ENCODE assay signal across 1 cellular context in the genomic region with DNA sequence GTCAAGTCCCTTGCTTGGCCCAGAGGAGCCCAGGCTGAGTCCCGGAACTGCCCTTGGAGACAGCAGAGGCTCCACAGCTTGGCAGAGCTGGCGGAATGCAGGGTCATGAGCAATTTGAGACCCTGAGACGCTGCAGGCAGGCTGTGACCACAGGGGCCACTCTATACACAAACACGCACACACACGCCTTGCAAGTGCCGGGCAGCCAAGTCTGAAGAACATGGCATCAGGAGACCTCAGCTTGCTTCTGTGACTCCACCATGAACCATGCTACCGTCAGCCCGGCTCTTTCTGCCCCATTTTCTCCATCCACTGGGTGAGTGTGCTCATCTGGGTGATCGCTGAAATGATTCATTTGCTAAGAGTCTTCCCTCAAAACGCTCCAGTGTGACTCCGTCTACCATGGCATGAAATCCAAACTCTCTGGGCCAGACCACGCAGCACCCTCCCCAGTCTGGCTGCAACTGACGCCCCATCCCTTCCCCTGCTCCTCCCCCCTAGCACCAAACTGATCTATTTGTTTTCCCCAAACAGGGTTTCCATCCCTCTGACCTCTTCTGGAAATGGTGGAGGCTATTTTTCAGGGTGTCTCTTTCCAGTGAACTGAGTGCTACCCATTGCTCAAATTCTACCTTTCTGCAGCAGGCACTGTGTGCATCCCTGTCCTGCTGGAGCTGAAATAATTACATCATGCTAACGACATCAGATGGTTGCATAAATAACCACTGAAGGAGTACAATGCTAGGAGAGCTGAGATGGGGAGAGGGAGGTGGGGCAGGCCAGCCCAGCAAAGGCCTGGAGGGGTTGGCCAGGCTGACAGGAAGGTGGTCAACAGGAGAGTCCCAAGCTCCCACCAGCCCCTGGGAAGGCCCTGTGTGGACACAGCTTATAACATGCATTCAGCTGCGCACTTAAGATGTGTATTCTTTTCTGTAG.
TF ChIP-seq lines count a peak whose summit lies in the region.

No MANE protein-coding gene starts in this region.

TF ChIP-seq in GM23338, 12 proteins besides CTCF, POLR2A, EP300 and RAD21:
- no peak for TF ChIP-seq NANOG (IDR thresholded peaks at IDR 0.05; ENCODE audit: borderline replicate concordance)
- no peak for TF ChIP-seq ZNF114 (CRISPR knock-in tag; IDR thresholded peaks at IDR 0.05)
- TF ChIP-seq CREB1 (CRISPR knock-in tag; IDR thresholded peaks at IDR 0.05; ENCODE audit: low read depth), result no peak
- no peak for TF ChIP-seq ZNF331 (CRISPR knock-in tag; IDR thresholded peaks at IDR 0.05; ENCODE audit: low read depth)
- TF ChIP-seq, protein P1, sequence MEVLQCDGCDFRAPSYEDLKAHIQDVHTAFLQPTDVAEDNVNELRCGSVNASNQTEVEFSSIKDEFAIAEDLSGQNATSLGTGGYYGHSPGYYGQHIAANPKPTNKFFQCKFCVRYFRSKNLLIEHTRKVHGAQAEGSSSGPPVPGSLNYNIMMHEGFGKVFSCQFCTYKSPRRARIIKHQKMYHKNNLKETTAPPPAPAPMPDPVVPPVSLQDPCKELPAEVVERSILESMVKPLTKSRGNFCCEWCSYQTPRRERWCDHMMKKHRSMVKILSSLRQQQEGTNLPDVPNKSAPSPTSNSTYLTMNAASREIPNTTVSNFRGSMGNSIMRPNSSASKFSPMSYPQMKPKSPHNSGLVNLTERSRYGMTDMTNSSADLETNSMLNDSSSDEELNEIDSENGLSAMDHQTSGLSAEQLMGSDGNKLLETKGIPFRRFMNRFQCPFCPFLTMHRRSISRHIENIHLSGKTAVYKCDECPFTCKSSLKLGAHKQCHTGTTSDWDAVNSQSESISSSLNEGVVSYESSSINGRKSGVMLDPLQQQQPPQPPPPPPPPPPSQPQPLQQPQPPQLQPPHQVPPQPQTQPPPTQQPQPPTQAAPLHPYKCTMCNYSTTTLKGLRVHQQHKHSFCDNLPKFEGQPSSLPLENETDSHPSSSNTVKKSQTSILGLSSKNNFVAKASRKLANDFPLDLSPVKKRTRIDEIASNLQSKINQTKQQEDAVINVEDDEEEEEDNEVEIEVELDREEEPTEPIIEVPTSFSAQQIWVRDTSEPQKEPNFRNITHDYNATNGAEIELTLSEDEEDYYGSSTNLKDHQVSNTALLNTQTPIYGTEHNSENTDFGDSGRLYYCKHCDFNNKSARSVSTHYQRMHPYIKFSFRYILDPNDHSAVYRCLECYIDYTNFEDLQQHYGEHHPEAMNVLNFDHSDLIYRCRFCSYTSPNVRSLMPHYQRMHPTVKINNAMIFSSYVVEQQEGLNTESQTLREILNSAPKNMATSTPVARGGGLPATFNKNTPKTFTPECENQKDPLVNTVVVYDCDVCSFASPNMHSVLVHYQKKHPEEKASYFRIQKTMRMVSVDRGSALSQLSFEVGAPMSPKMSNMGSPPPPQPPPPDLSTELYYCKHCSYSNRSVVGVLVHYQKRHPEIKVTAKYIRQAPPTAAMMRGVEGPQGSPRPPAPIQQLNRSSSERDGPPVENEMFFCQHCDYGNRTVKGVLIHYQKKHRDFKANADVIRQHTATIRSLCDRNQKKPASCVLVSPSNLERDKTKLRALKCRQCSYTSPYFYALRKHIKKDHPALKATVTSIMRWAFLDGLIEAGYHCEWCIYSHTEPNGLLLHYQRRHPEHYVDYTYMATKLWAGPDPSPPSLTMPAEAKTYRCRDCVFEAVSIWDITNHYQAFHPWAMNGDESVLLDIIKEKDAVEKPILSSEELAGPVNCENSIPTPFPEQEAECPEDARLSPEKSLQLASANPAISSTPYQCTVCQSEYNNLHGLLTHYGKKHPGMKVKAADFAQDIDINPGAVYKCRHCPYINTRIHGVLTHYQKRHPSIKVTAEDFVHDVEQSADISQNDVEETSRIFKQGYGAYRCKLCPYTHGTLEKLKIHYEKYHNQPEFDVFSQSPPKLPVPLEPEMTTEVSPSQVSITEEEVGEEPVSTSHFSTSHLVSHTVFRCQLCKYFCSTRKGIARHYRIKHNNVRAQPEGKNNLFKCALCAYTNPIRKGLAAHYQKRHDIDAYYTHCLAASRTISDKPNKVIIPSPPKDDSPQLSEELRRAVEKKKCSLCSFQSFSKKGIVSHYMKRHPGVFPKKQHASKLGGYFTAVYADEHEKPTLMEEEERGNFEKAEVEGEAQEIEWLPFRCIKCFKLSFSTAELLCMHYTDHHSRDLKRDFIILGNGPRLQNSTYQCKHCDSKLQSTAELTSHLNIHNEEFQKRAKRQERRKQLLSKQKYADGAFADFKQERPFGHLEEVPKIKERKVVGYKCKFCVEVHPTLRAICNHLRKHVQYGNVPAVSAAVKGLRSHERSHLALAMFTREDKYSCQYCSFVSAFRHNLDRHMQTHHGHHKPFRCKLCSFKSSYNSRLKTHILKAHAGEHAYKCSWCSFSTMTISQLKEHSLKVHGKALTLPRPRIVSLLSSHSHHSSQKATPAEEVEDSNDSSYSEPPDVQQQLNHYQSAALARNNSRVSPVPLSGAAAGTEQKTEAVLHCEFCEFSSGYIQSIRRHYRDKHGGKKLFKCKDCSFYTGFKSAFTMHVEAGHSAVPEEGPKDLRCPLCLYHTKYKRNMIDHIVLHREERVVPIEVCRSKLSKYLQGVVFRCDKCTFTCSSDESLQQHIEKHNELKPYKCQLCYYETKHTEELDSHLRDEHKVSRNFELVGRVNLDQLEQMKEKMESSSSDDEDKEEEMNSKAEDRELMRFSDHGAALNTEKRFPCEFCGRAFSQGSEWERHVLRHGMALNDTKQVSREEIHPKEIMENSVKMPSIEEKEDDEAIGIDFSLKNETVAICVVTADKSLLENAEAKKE (CRISPR knock-in tag; IDR thresholded peaks at IDR 0.05), result no peak
- TF ChIP-seq EZH2phosphoT487 (IDR thresholded peaks at IDR 0.05; ENCODE audit: unreplicated experiment), result no peak
- TF ChIP-seq, protein P2, sequence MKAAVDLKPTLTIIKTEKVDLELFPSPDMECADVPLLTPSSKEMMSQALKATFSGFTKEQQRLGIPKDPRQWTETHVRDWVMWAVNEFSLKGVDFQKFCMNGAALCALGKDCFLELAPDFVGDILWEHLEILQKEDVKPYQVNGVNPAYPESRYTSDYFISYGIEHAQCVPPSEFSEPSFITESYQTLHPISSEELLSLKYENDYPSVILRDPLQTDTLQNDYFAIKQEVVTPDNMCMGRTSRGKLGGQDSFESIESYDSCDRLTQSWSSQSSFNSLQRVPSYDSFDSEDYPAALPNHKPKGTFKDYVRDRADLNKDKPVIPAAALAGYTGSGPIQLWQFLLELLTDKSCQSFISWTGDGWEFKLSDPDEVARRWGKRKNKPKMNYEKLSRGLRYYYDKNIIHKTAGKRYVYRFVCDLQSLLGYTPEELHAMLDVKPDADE (IDR thresholded peaks at IDR 0.05), result no peak
- no peak for TF ChIP-seq STAT1 (IDR thresholded peaks at IDR 0.05; ENCODE audit: unreplicated experiment)
- TF ChIP-seq, protein P3, sequence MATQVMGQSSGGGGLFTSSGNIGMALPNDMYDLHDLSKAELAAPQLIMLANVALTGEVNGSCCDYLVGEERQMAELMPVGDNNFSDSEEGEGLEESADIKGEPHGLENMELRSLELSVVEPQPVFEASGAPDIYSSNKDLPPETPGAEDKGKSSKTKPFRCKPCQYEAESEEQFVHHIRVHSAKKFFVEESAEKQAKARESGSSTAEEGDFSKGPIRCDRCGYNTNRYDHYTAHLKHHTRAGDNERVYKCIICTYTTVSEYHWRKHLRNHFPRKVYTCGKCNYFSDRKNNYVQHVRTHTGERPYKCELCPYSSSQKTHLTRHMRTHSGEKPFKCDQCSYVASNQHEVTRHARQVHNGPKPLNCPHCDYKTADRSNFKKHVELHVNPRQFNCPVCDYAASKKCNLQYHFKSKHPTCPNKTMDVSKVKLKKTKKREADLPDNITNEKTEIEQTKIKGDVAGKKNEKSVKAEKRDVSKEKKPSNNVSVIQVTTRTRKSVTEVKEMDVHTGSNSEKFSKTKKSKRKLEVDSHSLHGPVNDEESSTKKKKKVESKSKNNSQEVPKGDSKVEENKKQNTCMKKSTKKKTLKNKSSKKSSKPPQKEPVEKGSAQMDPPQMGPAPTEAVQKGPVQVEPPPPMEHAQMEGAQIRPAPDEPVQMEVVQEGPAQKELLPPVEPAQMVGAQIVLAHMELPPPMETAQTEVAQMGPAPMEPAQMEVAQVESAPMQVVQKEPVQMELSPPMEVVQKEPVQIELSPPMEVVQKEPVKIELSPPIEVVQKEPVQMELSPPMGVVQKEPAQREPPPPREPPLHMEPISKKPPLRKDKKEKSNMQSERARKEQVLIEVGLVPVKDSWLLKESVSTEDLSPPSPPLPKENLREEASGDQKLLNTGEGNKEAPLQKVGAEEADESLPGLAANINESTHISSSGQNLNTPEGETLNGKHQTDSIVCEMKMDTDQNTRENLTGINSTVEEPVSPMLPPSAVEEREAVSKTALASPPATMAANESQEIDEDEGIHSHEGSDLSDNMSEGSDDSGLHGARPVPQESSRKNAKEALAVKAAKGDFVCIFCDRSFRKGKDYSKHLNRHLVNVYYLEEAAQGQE (IDR thresholded peaks at IDR 0.05; ENCODE audit: unreplicated experiment), result no peak
